In the genomic region with DNA sequence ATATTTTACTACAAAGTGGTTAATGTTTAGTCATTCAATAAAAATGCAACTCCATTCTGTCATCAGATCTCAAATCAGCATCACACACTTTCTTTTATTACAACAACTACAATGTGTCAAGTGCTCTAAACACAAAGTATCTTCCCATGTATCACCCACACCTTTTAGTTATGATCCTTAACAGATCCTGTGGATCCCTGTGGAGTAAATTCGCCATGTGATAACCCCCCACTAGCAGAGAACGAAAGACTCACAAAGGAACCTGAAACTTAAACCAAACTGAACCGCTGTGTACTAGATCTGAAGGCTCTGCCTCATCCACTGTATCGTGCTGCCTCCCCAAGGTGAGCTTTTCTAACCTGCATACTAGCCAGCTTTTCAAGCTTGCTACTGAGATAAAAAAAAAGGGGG, we compare ENCODE assay signal across 8 cellular contexts. TPM values are rescaled to one million over a fixed set of nuclear protein-coding genes. Genes with fewer than 3 reads are reported as not detected.
DNase-seq lines count a peak whose midpoint lies in the region; ATAC-seq, FAIRE-seq and TF ChIP-seq lines count a peak whose summit lies in the region.

No MANE protein-coding gene starts in this region.

- H3K36me3 Mint-ChIP-seq in brain = no peaks in the 10 kb centered on the region

- no peaks in the 10 kb centered on the region; the same call in 1 of the 2 replicates for H3K36me3 ChIP-seq in Panc1 (ENCODE audit: control insufficient read depth, insufficient read depth, low read length)
- no peaks in the 10 kb centered on the region for H3K36me3 ChIP-seq in HepG2 (replicated peaks in 1 of 2; ENCODE audit: control insufficient read depth in 1 of 2, insufficient read depth in 2 of 2, low read length in 2 of 2)

- CTCF ChIA-PET in GM10248 (lab: Yijun Ruan, JAX) = interaction anchor here (0.9 to 1.8 kb wide), 4 partner anchors 10 to 212 kb away, joined by 3 to 9 read pairs (median 4); no protein-coding TSS in a partner anchor
- CTCF ChIA-PET in Panc1 (lab: Charles Lee) = interaction anchor here (0.6 to 1.0 kb wide), 2 partner anchors 15 to 714 kb away, joined by 8 to 13 read pairs; no protein-coding TSS in a partner anchor
- CTCF ChIA-PET in HepG2 (lab: Yijun Ruan, JAX; ENCODE audit: low intra/inter-chr PET ratio, low total read pairs) = no interaction called here

- H3K4me2 ChIP-seq in HepG2 (ENCODE audit: low read depth, low read length) = peak overlapping the region; percentile 85

- H3K79me2 ChIP-seq in HepG2 (ENCODE audit: insufficient read depth, low read length) = peaks cover 56% of the 10 kb centered on the region

- intact Hi-C loops in Panc1 (cut with micrococcal nuclease; ENCODE audit: unreplicated experiment) (loop anchor here (2.0 to 10.0 kb wide), 3 partner anchors 213 to 711 kb away; no protein-coding TSS in a partner anchor), HepG2 (cut with micrococcal nuclease; ENCODE audit: unreplicated experiment) (loop anchor here (2.0 to 10.0 kb wide), 2 partner anchors 213 to 361 kb away; no protein-coding TSS in a partner anchor)

- H3K27ac ChIP-seq in Panc1 (ENCODE audit: low read length) (peak overlapping the region; percentile 90), HepG2 (ENCODE audit: extremely low read length, insufficient read depth, low read length) (no peak overlapping the region)

- H3K9me3 Mint-ChIP-seq in brain = no peaks in the 10 kb centered on the region

- TF ChIP-seq EP300 in HepG2 (IDR thresholded peaks at IDR 0.05; ENCODE audit: low read depth in 2 of 2, low read length in 2 of 2) (no peak), HepG2 (CRISPR knock-in tag; IDR thresholded peaks at IDR 0.05; ENCODE audit: borderline replicate concordance) (no peak)

- ATAC-seq in HG03354 (IDR thresholded peaks at IDR 0.05; ENCODE audit: poor library complexity, severe bottlenecking, unreplicated experiment) = peak; percentile 26
- no peak for ATAC-seq in Panc1
- 0 out of 3 replicates have a peak, but pooled peaks have one; percentile 9 for ATAC-seq in HepG2
- ATAC-seq in left lobe of liver = no peak

- H3K27me3 Mint-ChIP-seq in brain = no peaks in the 10 kb centered on the region

- H3K4me1 Mint-ChIP-seq in brain = peaks cover 33% of the 10 kb centered on the region

- TF ChIP-seq CTCF in GM10248 (IDR thresholded peaks at IDR 0.05; ENCODE audit: control extremely low read depth, extremely low read depth, low read depth, missing control alignments) (peak; percentile 41), Panc1 (IDR thresholded peaks at IDR 0.05) (peak; percentile 73), brain (conservative IDR thresholded peaks at IDR 0.05) (no peak), HepG2 (CRISPR knock-in tag; IDR thresholded peaks at IDR 0.05) (peak; percentile 66)

- in situ Hi-C loops in Panc1 (cut with HindIII; ENCODE audit: low pct_unique_long_range_greater_than_20kb, low sequenced_read_pairs) (no loop called here), HepG2 (cut with HindIII; ENCODE audit: extremely low pct_ligation_motif_present, low pct_unique_long_range_greater_than_20kb) (loop anchor here (5.0 kb wide), 1 partner anchor 213 kb away; no protein-coding TSS in a partner anchor)

- peak overlapping the region; percentile 66; the same call in 1 of the 2 replicates for H3K9ac ChIP-seq in HepG2 (ENCODE audit: insufficient read depth, low read depth, low read length)

- TF ChIP-seq RAD21 in HepG2 (CRISPR knock-in tag; IDR thresholded peaks at IDR 0.05) = no peak

- peak; percentile 60 for FAIRE-seq in HepG2 (lab: Jason Lieb, UNC)

- peak; percentile 71 for DNase-seq in A172 (ENCODE audit: low spot score)
- peak; percentile 26 for DNase-seq in GM10248 (ENCODE audit: extremely low spot score)
- peak; percentile 67 for DNase-seq in Panc1 (ENCODE audit: low read depth, low spot score)
- peak; percentile 21 for DNase-seq in HepG2 (ENCODE audit: low spot score)
- DNase-seq in left lobe of liver (ENCODE audit: low spot score) = no peak
- DNase-seq in epidermal melanocyte (ENCODE audit: insufficient read length, low spot score) = no peak

- H4K20me1 ChIP-seq in HepG2 (ENCODE audit: insufficient read depth, low read length) = no peaks in the 10 kb centered on the region; the same call in 1 of the 2 replicates

- no peaks in the 10 kb centered on the region for H3K27me3 ChIP-seq in Panc1 (ENCODE audit: control insufficient read depth, insufficient read depth, low read length)
- peaks cover 0 to 4% of the 10 kb centered on the region in 2 experiments; a peak in 1 of 5 replicates for H3K27me3 ChIP-seq in HepG2 (ENCODE audit: control insufficient read depth in 1 of 2, insufficient read depth in 2 of 2, low read length in 2 of 2)

- POLR2A ChIA-PET in GM10248 (lab: Yijun Ruan, JAX) = no interaction called here
- POLR2A ChIA-PET in Panc1 (lab: Charles Lee) = interaction anchor here (0.6 to 1.2 kb wide), 5 partner anchors 11 to 765 kb away, joined by 3 to 20 read pairs (median 11); partner anchors contain the start of gene SEPTIN7
- POLR2A ChIA-PET in HepG2 (lab: Yijun Ruan, JAX) = no interaction called here

- H3K27ac Mint-ChIP-seq in brain = peak overlapping the region; percentile 10 to 88 (median 69)

- no peak for TF ChIP-seq POLR2A in HepG2 (IDR thresholded peaks at IDR 0.05; ENCODE audit: insufficient read depth in 1 of 2, low read depth in 2 of 2, low read length in 2 of 2)

- WGBS in HepG2 (ENCODE audit: low lambda C conversion rate) = 15% methylated on average over 4 of the region's 4 CpGs

- H3K9me3 ChIP-seq in Panc1 (ENCODE audit: control insufficient read depth, insufficient read depth, low read depth, low read length) (no peaks in the 10 kb centered on the region), HepG2 (ENCODE audit: low read length) (no peaks in the 10 kb centered on the region)

- peak overlapping the region; percentile 82 to 99 (median 92) for H3K4me3 Mint-ChIP-seq in brain

- BruUV-seq in Panc1 (replicated peaks; lab: Mats Ljungman, UMichigan) (no TSS peak), HepG2 (replicated peaks; lab: Mats Ljungman, UMichigan) (no TSS peak)

- H3K4me3 ChIP-seq in Panc1 (ENCODE audit: low read depth in 2 of 2, low read length in 2 of 2) (peak overlapping the region; percentile 88 to 90), HepG2 (replicated peaks in 1 of 3; ENCODE audit: insufficient read depth in 1 of 3, low read depth in 2 of 3, low read length in 3 of 3) (peak overlapping the region; percentile 78 to 84 (median 82); a peak in 5 of 6 replicates)

- H2AFZ ChIP-seq in HepG2 (ENCODE audit: low read length) = no peak overlapping the region

- peaks cover 36% of the 10 kb centered on the region for H3K4me1 ChIP-seq in Panc1 (ENCODE audit: control insufficient read depth, insufficient read depth, low read length)
- H3K4me1 ChIP-seq in HepG2 (ENCODE audit: insufficient read depth, low read length) = peaks cover 50% of the 10 kb centered on the region

TF ChIP-seq in HepG2, 621 proteins besides CTCF, POLR2A, EP300 and RAD21 (continues in another document):
- TF ChIP-seq FOXA1 (IDR thresholded peaks at IDR 0.05) (no peak), FOXA1 (CRISPR knock-in tag; IDR thresholded peaks at IDR 0.05) (no peak), MTF1 (CRISPR knock-in tag; IDR thresholded peaks at IDR 0.05) (no peak), ZNF629 (CRISPR knock-in tag; conservative IDR thresholded peaks at IDR 0.05) (no peak), ZSCAN25 (CRISPR knock-in tag; IDR thresholded peaks at IDR 0.05) (no peak), ZNF598 (CRISPR knock-in tag; IDR thresholded peaks at IDR 0.05; ENCODE audit: borderline replicate concordance) (no peak), STAG1 (CRISPR knock-in tag; IDR thresholded peaks at IDR 0.05) (peak; percentile 55), ASH2L (IDR thresholded peaks at IDR 0.05; ENCODE audit: insufficient read length, low read depth, low read length) (peak; percentile 5), HOXA9 (CRISPR knock-in tag; IDR thresholded peaks at IDR 0.05; ENCODE audit: borderline replicate concordance) (no peak), ZNF83 (CRISPR knock-in tag; IDR thresholded peaks at IDR 0.05; ENCODE audit: borderline replicate concordance) (no peak)

RNA-seq across cellular contexts. Expression of gene DPY19L1, which starts 1.8 kb away (rescaled TPM):
- 60.7 and 75.3 TPM in 2 replicates for total RNA-seq in A172 (2014; rRNA removed; shearing (Covaris generic))
- 103 TPM for total RNA-seq in Panc1 (2021; ENCODE audit: unreplicated experiment)
- polyA plus RNA-seq in Panc1 (2012; ENCODE audit: insufficient read length) = 89.0 TPM
- 7.0 TPM for polyA plus RNA-seq in brain (ENCODE audit: insufficient read depth, low read depth, low replicate concordance)
- total RNA-seq in HepG2 (2016; rRNA removed; fragmentation: Illumina TruSeq; extraction: Trizol) = 18.9 and 32.6 TPM in 2 replicates
- total RNA-seq in HepG2 (2016; cell fraction: cytosol; rRNA removed; fragmentation: Illumina TruSeq; extraction: Trizol; ENCODE audit: low read depth) = 53.2 and 63.8 TPM in 2 replicates
- 20.5 and 29.7 TPM in 2 replicates for total RNA-seq in HepG2 (2016; cell fraction: insoluble cytoplasmic fraction; rRNA removed; fragmentation: Illumina TruSeq; extraction: Trizol)
- 16.9 and 20.0 TPM in 2 replicates for total RNA-seq in HepG2 (2016; cell fraction: membrane; rRNA removed; fragmentation: Illumina TruSeq; extraction: Trizol)
- total RNA-seq in HepG2 (2016; cell fraction: nucleus; rRNA removed; fragmentation: Illumina TruSeq; extraction: Trizol) = 31.8 and 33.6 TPM in 2 replicates
- 14.2 and 18.9 TPM in 2 replicates for polyA plus RNA-seq in HepG2 (2011; rRNA removed)
- 8.9 and 13.0 TPM in 2 replicates for polyA plus RNA-seq in HepG2 (2011; cell fraction: cytosol; rRNA removed)
- polyA plus RNA-seq in HepG2 (2011; cell fraction: nucleus; rRNA removed) = 8.1 and 13.3 TPM in 2 replicates
- 11.9 and 12.0 TPM in 2 replicates for polyA plus RNA-seq in HepG2 (2012)
- polyA plus RNA-seq in HepG2 (2016; cell fraction: cytosol; fragmentation: Illumina TruSeq; extraction: Trizol; ENCODE audit: low read depth) = 4.2 and 5.0 TPM in 2 replicates
- polyA plus RNA-seq in HepG2 (2016; cell fraction: insoluble cytoplasmic fraction; fragmentation: Illumina TruSeq; extraction: Trizol; ENCODE audit: low read depth) = 10.5 and 11.3 TPM in 2 replicates
- polyA plus RNA-seq in HepG2 (2016; cell fraction: membrane; fragmentation: Illumina TruSeq; extraction: Trizol; ENCODE audit: low read depth) = 3.9 and 6.2 TPM in 2 replicates
- 22.5 and 22.9 TPM in 2 replicates for polyA plus RNA-seq in HepG2 (2016; cell fraction: nucleus; fragmentation: Illumina TruSeq; extraction: Trizol; ENCODE audit: insufficient read depth, low read depth)
- polyA minus RNA-seq in HepG2 (2011; rRNA and poly(A)+ RNA removed; ENCODE audit: low replicate concordance) = 14.2 and 17.4 TPM in 2 replicates
- polyA minus RNA-seq in HepG2 (2011; cell fraction: cytosol; rRNA and poly(A)+ RNA removed) = 20.0 and 20.6 TPM in 2 replicates
- polyA minus RNA-seq in HepG2 (2011; cell fraction: nucleus; rRNA and poly(A)+ RNA removed) = 30.1 and 32.6 TPM in 2 replicates
- total RNA-seq in left lobe of liver = 17.8 TPM

Comparison
In these comparisons a context has a peak if more than half of its experiments do, and no peak if none do; other contexts are left out.
1. DNase-seq: peak in A172 (single experiment), GM10248 (single experiment), Panc1 (single experiment) and HepG2 (single experiment); none in left lobe of liver (single experiment) and epidermal melanocyte (single experiment).
2. CTCF ChIP-seq: peak in GM10248 (single experiment), Panc1 (single experiment) and HepG2 (single experiment); none in brain (0 of 2).
3. ATAC-seq: peak in HG03354 (single experiment) and HepG2 (single experiment); none in Panc1 (single experiment) and left lobe of liver (single experiment).